ENCODE assay signal across 25 cellular contexts in genomic region chr12:11741434-11742092, GRCh38.
DNase-seq lines count a peak whose midpoint lies in the region; ATAC-seq and TF ChIP-seq lines count a peak whose summit lies in the region.
"Had no signal": no experiment of that assay in that cellular context is flagged by ENCODE, and none has a peak within 500 bp of the region (broad histone marks: within the 10 kb centered on the region; RNA-seq: fewer than 3 reads in every experiment).

No MANE protein-coding gene starts in this region.

- CTCF ChIA-PET in activated B cell treated with CpG ODN at 0.5 μM for 24 hours (lab: Charles Lee): no interaction called here

- POLR2A ChIA-PET in activated B cell treated with CpG ODN at 0.5 μM for 24 hours (lab: Charles Lee): interaction anchor here (1.2 to 16.0 kb wide), 3 partner anchors 10 to 92 kb away, joined by 4 to 433 read pairs (median 249); partner anchors contain the start of gene ETV6

- 86% methylated on average over 4 of the region's 4 CpGs for WGBS in smooth muscle cell (ENCODE audit: low lambda C conversion rate)

- H3K36me3 ChIP-seq in GM23338 (ENCODE audit: insufficient read depth) (no peaks in the 10 kb centered on the region), smooth muscle cell (ENCODE audit: low read depth) (no peaks in the 10 kb centered on the region)
- H3K36me3 ChIP-seq: left lung, spleen had no signal

- DNase-seq in GM23338 (ENCODE audit: low spot score) (no peak), activated B cell treated with CpG ODN at 0.5 μM for 24 hours (no peak), epithelial cell of esophagus (ENCODE audit: low read depth) (peak; percentile 65), smooth muscle cell (lab: John Stamatoyannopoulos, UW; ENCODE audit: unreplicated experiment) (no peak), ACHN (no peak), NCI-H187 treated with DMSO at 0.1 percent for 48 hours (lab: John Stamatoyannopoulos, UW) (no peak)
- DNase-seq: aorta; central memory CD4-positive, alpha-beta T cell; left lung; naive thymus-derived CD4-positive, alpha-beta T cell; NCI-H1048; NCI-H1694 treated with DMSO at 0.1 percent for 48 hours; NCI-H526 treated with DMSO at 0.1 percent for 48 hours; retina; spleen; stimulated activated CD4-positive, alpha-beta T cell treated with anti-CD3 and anti-CD28 coated beads, Interleukin-2, amount 100 ng/mL, for 48 hours; stimulated activated naive CD4-positive, alpha-beta T cell; testis had no signal

- H3K4me1 ChIP-seq in GM23338 (ENCODE audit: insufficient read depth) (peaks cover 54% of the 10 kb centered on the region), smooth muscle cell (ENCODE audit: low read depth) (peaks cover 21% of the 10 kb centered on the region)
- H3K4me1 ChIP-seq: testis had no signal

- no peaks in the 10 kb centered on the region for H3K9me2 ChIP-seq in GM23338 (ENCODE audit: insufficient read depth)

- H3K27ac ChIP-seq in GM23338 (ENCODE audit: low read depth) (no peak overlapping the region), smooth muscle cell (ENCODE audit: low read depth) (no peak overlapping the region)
- H3K27ac ChIP-seq: C4-2B, left lung, spleen, testis had no signal

- H3K4me3 Mint-ChIP-seq in GM23338 (no peak overlapping the region), activated B cell treated with CpG ODN at 0.5 μM for 24 hours (no peak overlapping the region)
- H3K4me3 Mint-ChIP-seq: mesothelial cell of epicardium, WTC11 had no signal

- no peaks in the 10 kb centered on the region for H3K9me3 ChIP-seq in smooth muscle cell (replicated peaks; ENCODE audit: low read depth)
- H3K9me3 ChIP-seq: left lung, spleen, testis had no signal

- H3K79me2 ChIP-seq in GM23338 (replicated peaks; ENCODE audit: insufficient read depth) (peaks cover 8% of the 10 kb centered on the region), smooth muscle cell (ENCODE audit: low read depth) (peaks cover 70% of the 10 kb centered on the region)

- H4K20me1 ChIP-seq in GM23338 (replicated peaks; ENCODE audit: insufficient read depth) (no peaks in the 10 kb centered on the region), smooth muscle cell (ENCODE audit: low read depth) (peaks cover 65% of the 10 kb centered on the region)

- intact Hi-C loops in activated B cell treated with CpG ODN at 0.5 μM for 24 hours (cut with micrococcal nuclease): no loop called here

- H3K4me1 Mint-ChIP-seq in GM23338 (peaks cover 61% of the 10 kb centered on the region), activated B cell treated with CpG ODN at 0.5 μM for 24 hours (peaks cover 97% of the 10 kb centered on the region)

- no peak overlapping the region for H2AFZ ChIP-seq in GM23338
- no peak overlapping the region for H2AFZ ChIP-seq in smooth muscle cell (ENCODE audit: low read depth)

- H3K36me3 Mint-ChIP-seq in GM23338 (ENCODE audit: low read depth) (no peaks in the 10 kb centered on the region), activated B cell treated with CpG ODN at 0.5 μM for 24 hours (ENCODE audit: low read depth) (peaks cover 21% of the 10 kb centered on the region)
- H3K36me3 Mint-ChIP-seq: mesothelial cell of epicardium, WTC11 had no signal

- H3K27me3 ChIP-seq in GM23338 (ENCODE audit: insufficient read depth) (no peaks in the 10 kb centered on the region), smooth muscle cell (ENCODE audit: low read depth) (no peaks in the 10 kb centered on the region)
- H3K27me3 ChIP-seq: left lung, spleen, testis had no signal

- in situ Hi-C loops in ACHN (cut with HindIII; ENCODE audit: low pct_ligation_motif_present, low pct_unique_long_range_greater_than_20kb, low sequenced_read_pairs): no loop called here

- ATAC-seq in GM23338 (no peak), activated B cell treated with CpG ODN at 0.5 μM for 24 hours (ENCODE audit: low read depth) (no peak), GM19328 (IDR thresholded peaks at IDR 0.05; ENCODE audit: unreplicated experiment) (no peak), HG03354 (IDR thresholded peaks at IDR 0.05; ENCODE audit: poor library complexity, severe bottlenecking, unreplicated experiment) (no peak)
- ATAC-seq: activated naive CD4-positive, alpha-beta T cell treated with anti-CD3 and anti-CD28 coated beads, Interleukin-2, amount 50 U/mL, for 72 hours; left lung; naive thymus-derived CD4-positive, alpha-beta T cell; WTC11 had no signal

- H3K27ac Mint-ChIP-seq in GM23338 (no peak overlapping the region), activated B cell treated with CpG ODN at 0.5 μM for 24 hours (peak overlapping the region; percentile 61)
- H3K27ac Mint-ChIP-seq: activated naive CD4-positive, alpha-beta T cell treated with anti-CD3 and anti-CD28 coated beads, Interleukin-2, amount 50 U/mL, for 72 hours; activated T-helper 2 cell treated with anti-CD3 and anti-CD28 coated beads, Interferon-gamma antibody, Interleukin-2, Interleukin-4, amounts not matched to agents 10 μg/mL and 5 μg/mL and 100 μg/mL, durations not matched to agents 14 hours and 24 hours and 36 hours; mesothelial cell of epicardium; naive thymus-derived CD4-positive, alpha-beta T cell; WTC11 had no signal

- no peak for TF ChIP-seq CTCF in GM23338 (conservative IDR thresholded peaks at IDR 0.05; ENCODE audit: low read depth in 2 of 2)
- TF ChIP-seq CTCF in activated B cell treated with CpG ODN at 0.5 μM for 24 hours (IDR thresholded peaks at IDR 0.05): no peak
- no peak for TF ChIP-seq CTCF in epithelial cell of esophagus (IDR thresholded peaks at IDR 0.05; ENCODE audit: insufficient read depth, low read depth, low read length, missing control alignments)
- no peak for TF ChIP-seq CTCF in smooth muscle cell (IDR thresholded peaks at IDR 0.05; ENCODE audit: borderline replicate concordance, insufficient read depth, poor library complexity, severe bottlenecking)

- no peaks in the 10 kb centered on the region; the same call in 2 of the 3 replicates for H3K9me3 Mint-ChIP-seq in GM23338
- no peaks in the 10 kb centered on the region for H3K9me3 Mint-ChIP-seq in activated B cell treated with CpG ODN at 0.5 μM for 24 hours
- H3K9me3 Mint-ChIP-seq: activated naive CD4-positive, alpha-beta T cell treated with anti-CD3 and anti-CD28 coated beads, Interleukin-2, amount 50 U/mL, for 72 hours; activated T-helper 2 cell treated with anti-CD3 and anti-CD28 coated beads, Interferon-gamma antibody, Interleukin-2, Interleukin-4, amounts not matched to agents 10 μg/mL and 5 μg/mL and 100 μg/mL, durations not matched to agents 14 hours and 24 hours and 36 hours; mesothelial cell of epicardium; WTC11 had no signal

- H3F3A ChIP-seq in GM23338 (replicated peaks; ENCODE audit: low read depth) (no peaks in the 10 kb centered on the region), smooth muscle cell (ENCODE audit: low read depth) (peaks cover 18% of the 10 kb centered on the region)

- H3K4me3 ChIP-seq in GM23338 (no peak overlapping the region), epithelial cell of esophagus (ENCODE audit: low read length) (no peak overlapping the region), smooth muscle cell (no peak overlapping the region)
- H3K4me3 ChIP-seq: left lung, spleen, testis had no signal

- H3K27me3 Mint-ChIP-seq in GM23338 (ENCODE audit: insufficient read depth, low read depth, poor library complexity) (peaks cover 5% of the 10 kb centered on the region), activated B cell treated with CpG ODN at 0.5 μM for 24 hours (no peaks in the 10 kb centered on the region)
- H3K27me3 Mint-ChIP-seq: naive thymus-derived CD4-positive, alpha-beta T cell had no signal

- no peak overlapping the region for H3K9ac ChIP-seq in smooth muscle cell (ENCODE audit: low read depth)

- H3K4me2 ChIP-seq in GM23338: peak overlapping the region; percentile 4; the same call in 1 of the 2 replicates
- H3K4me2 ChIP-seq in smooth muscle cell: peak overlapping the region; percentile 25

TF ChIP-seq in GM23338, 12 proteins besides CTCF, POLR2A, EP300 and RAD21 (continues in another document):
- TF ChIP-seq ETS1 (IDR thresholded peaks at IDR 0.05) (no peak), ZNF114 (CRISPR knock-in tag; IDR thresholded peaks at IDR 0.05) (no peak), EZH2phosphoT487 (IDR thresholded peaks at IDR 0.05; ENCODE audit: unreplicated experiment) (no peak), POLR2AphosphoS5 (IDR thresholded peaks at IDR 0.05; ENCODE audit: low read depth) (no peak), CREB1 (CRISPR knock-in tag; IDR thresholded peaks at IDR 0.05; ENCODE audit: low read depth) (no peak), EZH2 (IDR thresholded peaks at IDR 0.05; ENCODE audit: low read depth, unreplicated experiment) (no peak), REST (IDR thresholded peaks at IDR 0.05; ENCODE audit: unreplicated experiment) (no peak)
